ENCODE assay signal across 9 cellular contexts in the genomic region with DNA sequence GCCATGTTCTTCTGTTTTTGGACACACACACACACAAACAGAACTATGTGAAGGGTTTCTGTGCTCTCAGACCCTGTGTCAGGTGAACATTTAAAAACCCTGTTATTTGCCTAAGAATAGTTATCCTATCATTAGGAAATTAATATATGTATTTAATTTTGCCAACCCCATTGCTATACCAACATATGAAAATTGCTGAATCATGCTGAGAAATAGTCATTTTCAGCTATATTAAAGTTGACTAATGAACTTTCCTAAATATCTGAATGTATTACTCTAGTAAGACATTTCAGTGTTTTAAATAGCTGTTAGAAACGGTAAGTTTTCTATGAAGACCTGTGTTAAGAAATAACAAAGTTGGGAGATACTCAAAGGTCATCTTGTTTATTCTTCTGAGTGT.
"Had no signal": no experiment of that assay in that cellular context is flagged by ENCODE, and none has a peak within 500 bp of the region (broad histone marks: within the 10 kb centered on the region; RNA-seq: fewer than 3 reads in every experiment).

No MANE protein-coding gene starts in this region.

- H3K36me3 ChIP-seq: HAP-1 had no signal

- H2AFZ ChIP-seq: GM23248 had no signal

- H3K4me3 Mint-ChIP-seq: HFFc6 had no signal

- ATAC-seq: HCT116 had no signal

- H3K27ac Mint-ChIP-seq: HFFc6 had no signal

- FAIRE-seq: HTR-8/SVneo had no signal

- H3K9me3 ChIP-seq: HAP-1 had no signal

- H3K27ac ChIP-seq: GM23248, KMS-11 had no signal

- H3K4me2 ChIP-seq: KMS-11 had no signal

- H3K9ac ChIP-seq: GM23248, KMS-11 had no signal

- DNase-seq: GM23248, GOT3, H7, HFFc6, KBM-7 had no signal

- H3K4me3 ChIP-seq: GM23248, HAP-1 had no signal

- H3K4me1 ChIP-seq: HAP-1 had no signal
